27 cellular contexts compared by ENCODE assay signal in the genomic region with DNA sequence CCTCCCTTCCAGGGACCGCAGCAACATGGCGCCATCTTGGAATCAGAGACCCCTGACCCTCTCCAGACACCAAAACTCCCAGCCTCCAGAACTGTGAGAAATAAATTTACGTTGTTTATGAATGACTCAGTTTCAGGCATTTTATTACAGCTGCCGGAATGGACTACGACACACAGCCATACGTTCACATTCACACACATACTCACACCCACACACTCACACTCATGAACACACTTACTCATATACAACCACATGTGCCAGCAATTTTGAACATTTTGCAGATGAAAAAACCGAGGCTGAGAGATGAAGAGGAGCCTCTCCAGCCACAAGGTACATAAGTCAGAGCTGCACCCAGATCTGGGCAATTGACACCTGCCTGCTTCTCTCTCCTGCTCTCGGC.
"Had no signal": no experiment of that assay in that cellular context is flagged by ENCODE, and none has a peak within 500 bp of the region (broad histone marks: within the 10 kb centered on the region; RNA-seq: fewer than 3 reads in every experiment).

No MANE protein-coding gene starts in this region.

- ATAC-seq: foreskin keratinocyte; left lung; lower lobe of right lung; pancreas; right cardiac atrium; stimulated activated naive B cell treated with anti-CD40 and anti-IgM and Interleukin-4, amounts not matched to agents 10 μg/mL and 1 μg/mL and 100 μg/mL, for 72 hours had no signal

- H3K4me1 ChIP-seq: foreskin keratinocyte had no signal

- H3K27ac ChIP-seq: adrenal gland, cardiac muscle cell, foreskin keratinocyte, left lung, lower lobe of right lung, suprapubic skin, uterus had no signal

- H3K9me3 ChIP-seq: adrenal gland, ascending aorta, left lung, lower lobe of right lung, pancreas, stomach, suprapubic skin, uterus had no signal

- DNase-seq: activated CD4-positive, alpha-beta memory T cell treated with anti-CD3 and anti-CD28 coated beads for 36 hours; activated CD4-positive, alpha-beta T cell treated with anti-CD3 and anti-CD28 coated beads, Interleukin-2, amount 10 ng/mL, durations not matched to agents 24 days and 14 days; activated CD4-positive, CD25-positive, alpha-beta regulatory T cell treated with anti-CD3 and anti-CD28 coated beads, Interleukin-2, amount 50 U/mL, for 72 hours; activated CD8-positive, alpha-beta memory T cell treated with anti-CD3 and anti-CD28 coated beads, Interleukin-2, amount 50 U/mL, for 4 hours; activated effector memory CD4-positive, alpha-beta T cell treated with anti-CD3 and anti-CD28 coated beads, Interleukin-2, amount 50 U/mL, for 16 hours; activated naive CD4-positive, alpha-beta T cell treated with anti-CD3 and anti-CD28 coated beads for 36 hours; activated naive CD8-positive, alpha-beta T cell treated with anti-CD3 and anti-CD28 coated beads for 36 hours; activated T-cell treated with anti-CD3 and anti-CD28 coated beads, Interleukin-2, amount 50 U/mL, for 1 hour; adrenal gland; effector memory CD4-positive, alpha-beta T cell; foreskin keratinocyte; left lung; lower lobe of right lung; naive B cell; nucleus accumbens; pancreas; right cardiac atrium; stimulated activated CD4-positive, alpha-beta T cell treated with anti-CD3 and anti-CD28 coated beads, Interleukin-15, amount 100 ng/mL, for 24 hours; stimulated activated CD4-positive, alpha-beta T cell treated with anti-CD3 and anti-CD28 coated beads, Interleukin-2, amount 100 ng/mL, for 24 hours; stimulated activated naive B cell treated with anti-CD40 and anti-IgM and Interleukin-4, amounts not matched to agents 10 μg/mL and 1 μg/mL and 100 μg/mL, for 72 hours; stomach; T-helper 2 cell; trophoblast cell; uterus had no signal

- H3K4me3 ChIP-seq: adrenal gland, ascending aorta, cardiac muscle cell, left lung, lower lobe of right lung, pancreas, stomach, suprapubic skin, uterus had no signal

- H3K27me3 ChIP-seq: adrenal gland, ascending aorta, left lung, pancreas, stomach, suprapubic skin, uterus had no signal

- H3K36me3 ChIP-seq: adrenal gland, ascending aorta, cardiac muscle cell, left lung, lower lobe of right lung, pancreas, stomach, suprapubic skin, uterus had no signal
